Comparison of ENCODE assay signal across 14 cellular contexts in genomic region chr21:34534522-34534921, GRCh38. TPM values are rescaled to one million over a fixed set of nuclear protein-coding genes. Genes with fewer than 3 reads are reported as not detected.
A peak's percentile ranks its signal among the peaks of the same experiment; 100 is the strongest.
DNase-seq lines count a peak whose midpoint lies in the region; ATAC-seq, FAIRE-seq and TF ChIP-seq lines count a peak whose summit lies in the region.
"Had no signal": no experiment of that assay in that cellular context is flagged by ENCODE, and none has a peak within 500 bp of the region (broad histone marks: within the 10 kb centered on the region; RNA-seq: fewer than 3 reads in every experiment).

No MANE protein-coding gene starts in this region.

- H3F3A ChIP-seq in neural progenitor cell (ENCODE audit: low read depth), result no peaks in the 10 kb centered on the region

- peaks cover 7% of the 10 kb centered on the region for H3K9me3 Mint-ChIP-seq in neural progenitor cell
- H3K9me3 Mint-ChIP-seq: CD8-positive, alpha-beta memory T cell had no signal

- no peaks in the 10 kb centered on the region for H3K9me1 ChIP-seq in K562 (ENCODE audit: control insufficient read depth, insufficient read depth, low read length)

- WGBS in K562 (ENCODE audit: insufficient coverage, low coverage, missing lambda C conversion rate), result 20% methylated on average over 4 of the region's 4 CpGs

- peaks cover 10% of the 10 kb centered on the region for H3K4me1 Mint-ChIP-seq in neural progenitor cell

- H3K4me2 ChIP-seq in K562 (ENCODE audit: insufficient read depth, low read length) (no peak overlapping the region), neural progenitor cell (no peak overlapping the region)

- H3K79me2 ChIP-seq in K562 (ENCODE audit: control insufficient read depth, insufficient read depth, low read length) (no peaks in the 10 kb centered on the region), neural progenitor cell (ENCODE audit: low read depth) (no peaks in the 10 kb centered on the region)

- H3K27me3 Mint-ChIP-seq in neural progenitor cell (ENCODE audit: insufficient read depth, low read depth), result no peaks in the 10 kb centered on the region
- H3K27me3 Mint-ChIP-seq: CD8-positive, alpha-beta memory T cell; progenitor cell of endocrine pancreas had no signal

- TF ChIP-seq EP300 in K562 (IDR thresholded peaks at IDR 0.05; ENCODE audit: low read length), result no peak

- H3K4me3 ChIP-seq in K562 (no peak overlapping the region), neural progenitor cell (no peak overlapping the region)

- H4K20me1 ChIP-seq in K562 (replicated peaks; ENCODE audit: control insufficient read depth, insufficient read depth, low read length), result no peaks in the 10 kb centered on the region
- H4K20me1 ChIP-seq in neural progenitor cell (ENCODE audit: low read depth), result no peaks in the 10 kb centered on the region

- H3K4me1 ChIP-seq in K562 (replicated peaks in 1 of 2; ENCODE audit: control insufficient read depth in 2 of 2, insufficient read depth in 2 of 2, low read length in 2 of 2) (no peaks in the 10 kb centered on the region; a peak in 1 of 5 replicates), neural progenitor cell (peaks cover 13% of the 10 kb centered on the region)

- no peaks in the 10 kb centered on the region for H3K36me3 ChIP-seq in K562 (ENCODE audit: control insufficient read depth, insufficient read depth, low read length)
- H3K36me3 ChIP-seq in neural progenitor cell, result no peaks in the 10 kb centered on the region

- H3K9me3 ChIP-seq in K562 (replicated peaks; ENCODE audit: control insufficient read depth, insufficient read depth, low read depth, low read length) (no peaks in the 10 kb centered on the region), neural progenitor cell (ENCODE audit: low read depth) (no peaks in the 10 kb centered on the region)

- POLR2A ChIA-PET in K562 (lab: Yijun Ruan, JAX), result interaction anchor here (1.1 kb wide), 1 partner anchor 13 kb away, joined by 4 read pairs; no protein-coding TSS in a partner anchor

- in situ Hi-C loops in K562 (cut with MboI) (no loop called here), KBM-7 (cut with MboI; ENCODE audit: low pct_unique_long_range_greater_than_20kb, low sequenced_read_pairs) (no loop called here)

- DNase-seq in C1 segment of cervical spinal cord (lab: John Stamatoyannopoulos, UW), result peak in 9 of 14 donors; percentile 4 to 61 (median 21)
- peak; percentile 59 for DNase-seq in HT1080 (ENCODE audit: low read depth)
- DNase-seq in K562 (ENCODE audit: extremely low read depth in 1 of 4, low spot score in 3 of 4), result no peak
- no peak for DNase-seq in neural progenitor cell (ENCODE audit: low spot score)
- DNase-seq in central memory CD4-positive, alpha-beta T cell, result no peak
- DNase-seq in KBM-7, result no peak
- no peak for DNase-seq in dedifferentiated amniotic fluid mesenchymal stem cell (ENCODE audit: extremely low spot score)
- DNase-seq: activated gamma-delta T cell treated with Interleukin-2 at 50 U/mL for 16 hours; CD8-positive, alpha-beta memory T cell; kidney; NCI-H1105 treated with DMSO at 0.1 percent for 48 hours had no signal

- H3K27ac ChIP-seq in K562 (ENCODE audit: extremely low read depth, low read depth, low read length), result no peak overlapping the region
- H3K27ac ChIP-seq in neural progenitor cell, result no peak overlapping the region

- TF ChIP-seq POLR2A in K562 (conservative IDR thresholded peaks at IDR 0.05) (no peak), GM18505 (IDR thresholded peaks at IDR 0.05; ENCODE audit: borderline replicate concordance, extremely low read depth, insufficient read depth, insufficient read length) (no peak)

- H3K36me3 Mint-ChIP-seq in neural progenitor cell, result peaks cover 2% of the 10 kb centered on the region

- no peak overlapping the region for H3K4me3 Mint-ChIP-seq in neural progenitor cell

- TF ChIP-seq RAD21 in K562 (CRISPR knock-in tag; conservative IDR thresholded peaks at IDR 0.05 in 1 of 2, IDR thresholded peaks at IDR 0.05 in 1 of 2), result no peak

- CTCF ChIA-PET in K562 (lab: Yijun Ruan, JAX; ENCODE audit: low intra/inter-chr PET ratio), result no interaction called here

- ATAC-seq in K562 (no peak), GM18505 (IDR thresholded peaks at IDR 0.05; ENCODE audit: unreplicated experiment) (no peak)

- H2AFZ ChIP-seq in K562 (ENCODE audit: low read depth, low read length) (no peak overlapping the region), neural progenitor cell (replicated peaks) (no peak overlapping the region)

- intact Hi-C loops in K562 (cut with micrococcal nuclease), result no loop called here

- peak overlapping the region; percentile 43 for H3K27ac Mint-ChIP-seq in neural progenitor cell
- H3K27ac Mint-ChIP-seq: CD8-positive, alpha-beta memory T cell; progenitor cell of endocrine pancreas had no signal

- H3K9ac ChIP-seq in K562 (ENCODE audit: insufficient read depth in 1 of 2, low read depth in 2 of 2, low read length in 2 of 2), result no peak overlapping the region
- H3K9ac ChIP-seq in neural progenitor cell, result no peak overlapping the region

- TF ChIP-seq CTCF in K562 (IDR thresholded peaks at IDR 0.05 in 2 of 3, conservative IDR thresholded peaks at IDR 0.05 in 1 of 3; ENCODE audit: insufficient read depth in 2 of 3, low read depth in 1 of 3, low read length in 3 of 3) (no peak), neural progenitor cell (IDR thresholded peaks at IDR 0.05) (no peak)

- H3K27me3 ChIP-seq in K562 (ENCODE audit: control insufficient read depth in 2 of 2, insufficient read depth in 2 of 2, low read length in 2 of 2), result peaks cover 0 to 12% of the 10 kb centered on the region in 2 experiments; a peak in 1 of 5 replicates
- H3K27me3 ChIP-seq in neural progenitor cell, result no peaks in the 10 kb centered on the region

- no TSS peak for BruUV-seq in K562 (replicated peaks; lab: Mats Ljungman, UMichigan)

- FAIRE-seq in K562 (lab: Jason Lieb, UNC), result no peak
- FAIRE-seq: kidney, TTC549 had no signal

TF ChIP-seq in K562, 482 proteins besides CTCF, POLR2A, EP300 and RAD21:
- TF ChIP-seq FOXO4 (CRISPR knock-in tag; IDR thresholded peaks at IDR 0.05) (no peak), NR2C2 (CRISPR knock-in tag; IDR thresholded peaks at IDR 0.05) (no peak), NR2C2 (tag; IDR thresholded peaks at IDR 0.05) (peak; percentile 31; the same call in 1 of the 2 replicates)

RNA-seq across cellular contexts. Expression of gene KCNE1, which starts 22.5 kb away (rescaled TPM):
- not detected in 2 replicates for total RNA-seq in HT1080 (2014; rRNA removed; shearing (Covaris generic))
- not detected in 2 replicates for polyA plus RNA-seq in HT1080 (2015; cell fraction: cytosol; rRNA removed)
- 0.08 TPM in 1 of 2 replicates, not detected in the other for polyA plus RNA-seq in HT1080 (2015; cell fraction: nucleus; rRNA removed)
- total RNA-seq in K562 (2011; cell fraction: chromatin; rRNA removed; ENCODE audit: low replicate concordance), result 0.79 and 1.0 TPM in 2 replicates
- total RNA-seq in K562 (2011; cell fraction: nucleolus; rRNA removed), result 0.33 and 0.39 TPM in 2 replicates
- total RNA-seq in K562 (2011; cell fraction: nucleoplasm; rRNA removed), result 0.37 and 1.1 TPM in 2 replicates
- 0.12 TPM in 1 of 2 replicates, not detected in the other for total RNA-seq in K562 (2014; rRNA removed)
- total RNA-seq in K562 (2014; rRNA removed; fragmentation: Illumina TruSeq; extraction: Trizol), result 0.16 and 0.22 TPM in 2 replicates
- total RNA-seq in K562 (2015; rRNA removed; fragmentation: Illumina TruSeq; extraction: Trizol), result 0.07 and 0.11 TPM in 2 replicates
- total RNA-seq in K562 (2021), result 0.16 and 0.34 TPM in 2 replicates
- 0.09 and 0.22 TPM in 2 replicates for polyA plus RNA-seq in K562 (2011; rRNA removed)
- polyA plus RNA-seq in K562 (2011; cell fraction: cytosol; rRNA removed), result 0.09 TPM in 1 of 2 replicates, not detected in the other
- 0.13 and 0.36 TPM in 2 replicates for polyA plus RNA-seq in K562 (2011; cell fraction: nucleus; rRNA removed)
- polyA plus RNA-seq in K562 (2012), result 0.07 and 0.10 TPM in 2 replicates
- 0.07 and 0.08 TPM in 2 replicates for polyA plus RNA-seq in K562 (2014; fragmentation: Illumina TruSeq; extraction: Trizol)
- not detected for polyA plus RNA-seq in K562 (2014; fragmentation: Nextera tagmentation; extraction: Ambion mirVana)
- 0.05 TPM in 1 of 2 replicates, not detected in the other for polyA plus RNA-seq in K562 (2014; rRNA removed)
- 0.09 TPM in 1 of 2 replicates, not detected in the other for polyA minus RNA-seq in K562 (2011; rRNA and poly(A)+ RNA removed)
- polyA minus RNA-seq in K562 (2011; cell fraction: cytosol; rRNA and poly(A)+ RNA removed), result not detected in 2 replicates
- 0.13 and 0.56 TPM in 2 replicates for polyA minus RNA-seq in K562 (2011; cell fraction: nucleus; rRNA and poly(A)+ RNA removed)
- not detected in 2 replicates for total RNA-seq in neural progenitor cell (ENCODE audit: low replicate concordance)
- polyA plus RNA-seq: CD8-positive, alpha-beta memory T cell had no signal

Comparison
In these comparisons a context has a peak if more than half of its experiments do, and no peak if none do; other contexts are left out.
1. DNase-seq: peak in C1 segment of cervical spinal cord (9 of 14) and HT1080 (single experiment); none in K562 (0 of 4), neural progenitor cell (single experiment), central memory CD4-positive, alpha-beta T cell (single experiment), KBM-7 (single experiment) and dedifferentiated amniotic fluid mesenchymal stem cell (single experiment).